22 cellular contexts compared by ENCODE assay signal in the genomic region with DNA sequence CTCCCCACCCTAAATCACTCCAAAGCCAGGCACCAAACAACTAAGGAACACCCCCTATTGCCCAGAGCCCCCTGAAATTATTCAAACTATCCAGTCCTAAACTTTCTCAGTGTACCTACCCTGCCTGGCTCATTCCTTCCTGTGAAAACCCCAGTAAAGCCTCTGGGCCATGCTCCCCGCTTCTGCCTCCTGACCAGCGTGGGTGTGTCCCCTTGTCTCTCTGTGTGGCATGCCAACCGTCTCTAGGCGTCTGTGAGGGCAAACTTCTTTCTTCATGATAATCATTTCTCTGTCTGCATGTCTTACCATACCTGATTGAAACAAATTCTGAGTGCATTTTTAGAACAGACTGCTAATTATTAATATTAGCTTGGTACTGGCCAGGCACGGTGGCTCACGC.
A peak's percentile ranks its signal among the peaks of the same experiment; 100 is the strongest.
DNase-seq lines count a peak whose midpoint lies in the region; ATAC-seq, FAIRE-seq and TF ChIP-seq lines count a peak whose summit lies in the region.
"Had no signal": no experiment of that assay in that cellular context is flagged by ENCODE, and none has a peak within 500 bp of the region (broad histone marks: within the 10 kb centered on the region; RNA-seq: fewer than 3 reads in every experiment).

No MANE protein-coding gene starts in this region.

- no peaks in the 10 kb centered on the region for H3K36me3 Mint-ChIP-seq in neural crest cell (ENCODE audit: low read depth)

- peak in 44 of 76 experiments; percentile 6 to 58 (median 30) for DNase-seq in HUDEP-2 (lab: John Stamatoyannopoulos, UW; ENCODE audit: unreplicated experiment in 76 of 76)
- DNase-seq in neural crest cell (ENCODE audit: low read depth, low spot score) = no peak
- DNase-seq in pancreas = no peak
- DNase-seq in effector CD8-positive, alpha-beta T cell (lab: John Stamatoyannopoulos, UW) = no peak
- DNase-seq: ACHN, AML-193, DMS 273 treated with DMSO at 0.1 percent for 48 hours, DND-41, GM23248, HCEC 1CT, NCI-H1092 treated with DMSO at 0.1 percent for 48 hours, NCI-H1694, NCI-H2081 treated with DMSO at 0.1 percent for 48 hours, NCI-H446 treated with DMSO at 0.1 percent for 48 hours, NCI-H69 had no signal

- no peaks in the 10 kb centered on the region for H3K4me1 ChIP-seq in pancreas

- no peaks in the 10 kb centered on the region for H3K27me3 Mint-ChIP-seq in neural crest cell (ENCODE audit: low read depth)

- no peaks in the 10 kb centered on the region for H3K9me3 ChIP-seq in pancreas

- H3K4me3 Mint-ChIP-seq in neural crest cell = no peak overlapping the region

- no peaks in the 10 kb centered on the region for H3K36me3 ChIP-seq in pancreas

- peak overlapping the region; percentile 9 for H3K27ac Mint-ChIP-seq in neural crest cell (ENCODE audit: unreplicated experiment)

- no peak for FAIRE-seq in pancreas (lab: Jason Lieb, UNC)
- FAIRE-seq: K562, RCC 7860 had no signal

- H3K4me1 Mint-ChIP-seq in neural crest cell = peaks cover 10% of the 10 kb centered on the region

- intact Hi-C loops in pancreas (cut with DNase I) = no loop called here

- TF ChIP-seq CTCF in neural crest cell (conservative IDR thresholded peaks at IDR 0.05) = no peak
- TF ChIP-seq CTCF in pancreas (IDR thresholded peaks at IDR 0.05) = no peak

- H3K27ac ChIP-seq in pancreas = no peak overlapping the region
- H3K27ac ChIP-seq: C4-2B, GM23248 had no signal

- H3K4me3 ChIP-seq in pancreas = no peak overlapping the region
- H3K4me3 ChIP-seq: GM23248, K562 had no signal

- no peaks in the 10 kb centered on the region for H3K27me3 ChIP-seq in pancreas

- no peaks in the 10 kb centered on the region for H3K9me3 Mint-ChIP-seq in neural crest cell

- peak; percentile 35 for ATAC-seq in esophagus mucosa
- no peak for ATAC-seq in HG02840 (IDR thresholded peaks at IDR 0.05; ENCODE audit: low FRiP score, unreplicated experiment)
- ATAC-seq in pancreas = no peak
- no peak for ATAC-seq in GM21786 (IDR thresholded peaks at IDR 0.05; ENCODE audit: unreplicated experiment)
- ATAC-seq: K562, Right ventricle myocardium inferior had no signal

- WGBS in pancreas, 2 donors = 77 to 86% methylated on average over 6 of the region's 6 CpGs

Comparison
In these comparisons a context has a peak if more than half of its experiments do, and no peak if none do; other contexts are left out.
1. DNase-seq: peak in HUDEP-2 (44 of 76); none in neural crest cell (single experiment), pancreas (0 of 6) and effector CD8-positive, alpha-beta T cell (single experiment).